Comparison of ENCODE assay signal across 1 cellular context in the genomic region with DNA sequence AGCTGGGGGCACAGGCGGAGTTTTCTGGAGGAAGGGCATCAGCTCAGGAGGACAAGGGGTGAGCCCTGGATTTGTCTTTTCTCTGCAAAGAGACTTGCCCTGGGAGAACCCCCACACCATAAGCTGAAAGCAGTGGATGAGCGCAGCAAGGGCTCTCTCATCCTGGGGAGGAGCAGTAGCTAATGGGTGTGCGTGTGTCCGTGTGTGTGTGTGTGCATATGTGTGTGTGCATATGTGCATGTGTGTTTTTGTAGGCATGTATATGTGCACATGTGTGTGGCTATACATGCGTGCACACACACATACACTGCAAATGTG.
A peak's percentile ranks its signal among the peaks of the same experiment; 100 is the strongest.
TF ChIP-seq lines count a peak whose summit lies in the region.

No MANE protein-coding gene starts in this region.

TF ChIP-seq in HepG2, 621 proteins besides CTCF, POLR2A, EP300 and RAD21:
- TF ChIP-seq, protein P1, sequence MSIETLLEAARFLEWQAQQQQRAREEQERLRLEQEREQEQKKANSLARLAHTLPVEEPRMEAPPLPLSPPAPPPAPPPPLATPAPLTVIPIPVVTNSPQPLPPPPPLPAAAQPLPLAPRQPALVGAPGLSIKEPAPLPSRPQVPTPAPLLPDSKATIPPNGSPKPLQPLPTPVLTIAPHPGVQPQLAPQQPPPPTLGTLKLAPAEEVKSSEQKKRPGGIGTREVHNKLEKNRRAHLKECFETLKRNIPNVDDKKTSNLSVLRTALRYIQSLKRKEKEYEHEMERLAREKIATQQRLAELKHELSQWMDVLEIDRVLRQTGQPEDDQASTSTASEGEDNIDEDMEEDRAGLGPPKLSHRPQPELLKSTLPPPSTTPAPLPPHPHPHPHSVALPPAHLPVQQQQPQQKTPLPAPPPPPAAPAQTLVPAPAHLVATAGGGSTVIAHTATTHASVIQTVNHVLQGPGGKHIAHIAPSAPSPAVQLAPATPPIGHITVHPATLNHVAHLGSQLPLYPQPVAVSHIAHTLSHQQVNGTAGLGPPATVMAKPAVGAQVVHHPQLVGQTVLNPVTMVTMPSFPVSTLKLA (IDR thresholded peaks at IDR 0.05) = peak; percentile 89; the same call in 1 of the 2 replicates
- TF ChIP-seq ZNF724P (CRISPR knock-in tag; IDR thresholded peaks at IDR 0.05; ENCODE audit: borderline replicate concordance) (no peak), MTA1 (CRISPR knock-in tag; IDR thresholded peaks at IDR 0.05; ENCODE audit: borderline replicate concordance) (no peak)
